ENCODE assay signal across 16 cellular contexts in the genomic region with DNA sequence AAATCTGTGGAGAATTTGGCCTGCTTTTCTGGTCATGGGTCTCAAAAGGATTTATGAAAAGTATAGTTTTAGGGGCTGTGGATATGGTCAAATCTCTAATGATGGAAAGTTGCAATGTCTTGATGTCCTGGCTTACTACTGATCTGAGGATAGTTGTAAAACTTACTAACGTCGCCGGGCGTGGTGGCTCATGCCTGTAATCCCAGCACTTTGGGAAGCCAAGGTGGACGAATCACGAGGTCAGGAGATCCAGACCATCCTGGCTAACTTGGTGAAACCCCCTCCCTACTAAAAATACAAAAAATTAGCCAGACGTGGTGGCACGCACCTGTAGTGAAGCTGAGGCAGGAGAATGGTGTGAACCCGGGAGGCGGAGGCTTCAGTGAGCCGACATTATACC. TPM values are rescaled to one million over a fixed set of nuclear protein-coding genes. Genes with fewer than 3 reads are reported as not detected.
"Had no signal": no experiment of that assay in that cellular context is flagged by ENCODE, and none has a peak within 500 bp of the region (broad histone marks: within the 10 kb centered on the region; RNA-seq: fewer than 3 reads in every experiment).

No MANE protein-coding gene starts in this region.

- H3K36me3 Mint-ChIP-seq: activated naive CD8-positive, alpha-beta T cell; stimulated activated memory B cell treated with anti-CD40 and anti-IgM and Interleukin-4, amounts not matched to agents 10 μg/mL and 1 μg/mL and 100 μg/mL, for 72 hours had no signal

- ATAC-seq: left lobe of liver; sciatic nerve; stimulated activated memory B cell treated with anti-CD40 and anti-IgM and Interleukin-4, amounts not matched to agents 10 μg/mL and 1 μg/mL and 100 μg/mL, for 72 hours had no signal

- H3K9me3 ChIP-seq: esophagus squamous epithelium, thoracic aorta had no signal

- H3K4me3 ChIP-seq: esophagus squamous epithelium, lung, smooth muscle cell, thoracic aorta had no signal

- H3K4me2 ChIP-seq: smooth muscle cell had no signal

- DNase-seq: activated CD4-positive, alpha-beta T cell treated with anti-CD3 and anti-CD28 coated beads, Interleukin-2, amount 50 U/mL, for 4 hours; effector CD8-positive, alpha-beta T cell; esophagus squamous epithelium; midbrain; stimulated activated CD4-positive, alpha-beta T cell treated with anti-CD3 and anti-CD28 coated beads, Interleukin-4, amount 100 ng/mL, for 4 hours; T-helper 2 cell had no signal

- H3K36me3 ChIP-seq: esophagus squamous epithelium, thoracic aorta had no signal

- H3K9me3 Mint-ChIP-seq: stimulated activated memory B cell treated with anti-CD40 and anti-IgM and Interleukin-4, amounts not matched to agents 10 μg/mL and 1 μg/mL and 100 μg/mL, for 72 hours had no signal

- H3K27ac Mint-ChIP-seq: activated naive CD8-positive, alpha-beta T cell; stimulated activated memory B cell treated with anti-CD40 and anti-IgM and Interleukin-4, amounts not matched to agents 10 μg/mL and 1 μg/mL and 100 μg/mL, for 72 hours had no signal

- H3K4me3 Mint-ChIP-seq: activated naive CD8-positive, alpha-beta T cell; stimulated activated memory B cell treated with anti-CD40 and anti-IgM and Interleukin-4, amounts not matched to agents 10 μg/mL and 1 μg/mL and 100 μg/mL, for 72 hours had no signal

RNA-seq across cellular contexts. Expression of gene TRIM71, which starts 19.6 kb away (rescaled TPM):
- total RNA-seq: esophagus squamous epithelium, myocyte, osteocyte, pulmonary artery endothelial cell, thoracic aorta had no signal
